In genomic region chr2:87584268-87584906, GRCh38 we compare ENCODE assay signal across 8 cellular contexts.
A peak's percentile ranks its signal among the peaks of the same experiment; 100 is the strongest.
DNase-seq lines count a peak whose midpoint lies in the region; ATAC-seq and TF ChIP-seq lines count a peak whose summit lies in the region.
"Not testable (repeated sequence)": the region's sequence is repeated elsewhere in the genome, so short reads cannot be mapped to it uniquely, and the experiment has no call there.

No MANE protein-coding gene starts in this region.

- not testable (repeated sequence) for H3K36me3 ChIP-seq in iPS-18a (ENCODE audit: control insufficient read depth, low read depth, low read length); mesendoderm (ENCODE audit: control insufficient read depth, insufficient read depth, low read length); thyroid gland

- intact Hi-C loops in dendritic cell treated with granulocyte-macrophage colony-stimulating factor and Interleukin-4, amounts not matched to agents 40 ng/mL and 50 ng/mL, for 4 days (cut with micrococcal nuclease); thyroid gland (cut with DNase I): not testable (repeated sequence)

- not testable (repeated sequence) for H4K5ac ChIP-seq in mesendoderm (ENCODE audit: low read length)

- H3K4me1 ChIP-seq in iPS-18a (ENCODE audit: control insufficient read depth, low read depth, low read length); mesendoderm (ENCODE audit: control insufficient read depth, low read depth, low read length); thyroid gland: not testable (repeated sequence)

- not testable (repeated sequence) for H3K27ac ChIP-seq in iPS-18a (ENCODE audit: low read length); mesendoderm (ENCODE audit: low read depth, low read length)
- peak overlapping the region in 2 of 3 donors; percentile 11 to 41 for H3K27ac ChIP-seq in thyroid gland

- not testable (repeated sequence) for H3K79me1 ChIP-seq in mesendoderm (ENCODE audit: low read length)

- not testable (repeated sequence) for H3K4ac ChIP-seq in mesendoderm (ENCODE audit: low read depth, low read length)

- H3K4me3 ChIP-seq in iPS-18a (ENCODE audit: low read length) (peak overlapping the region; percentile 42), thyroid gland (replicated peaks in 1 of 3) (peak overlapping the region in 1 of 3 donors; percentile 9)
- not testable (repeated sequence) for H3K4me3 ChIP-seq in mesendoderm (ENCODE audit: low read length)

- not testable (repeated sequence) for H2BK120ac ChIP-seq in mesendoderm (ENCODE audit: low read depth, low read length)

- H3K4me1 Mint-ChIP-seq in activated naive CD8-positive, alpha-beta T cell treated with anti-CD3 and anti-CD28 coated beads, Interleukin-2, amount 50 U/mL, for 24 hours, result peaks cover 12% of the 10 kb centered on the region
- H3K4me1 Mint-ChIP-seq in dendritic cell treated with granulocyte-macrophage colony-stimulating factor and Interleukin-4, amounts not matched to agents 40 ng/mL and 50 ng/mL, for 4 days (ENCODE audit: low read depth), result not testable (repeated sequence)

- not testable (repeated sequence) for H3K36me3 Mint-ChIP-seq in activated naive CD8-positive, alpha-beta T cell treated with anti-CD3 and anti-CD28 coated beads, Interleukin-2, amount 50 U/mL, for 24 hours (ENCODE audit: low read depth); dendritic cell treated with granulocyte-macrophage colony-stimulating factor and Interleukin-4, amounts not matched to agents 40 ng/mL and 50 ng/mL, for 4 days (ENCODE audit: low read depth)

- H3K79me2 ChIP-seq in mesendoderm (ENCODE audit: control insufficient read depth, insufficient read depth, low read length), result not testable (repeated sequence)

- not testable (repeated sequence) for H3K4me3 Mint-ChIP-seq in activated naive CD8-positive, alpha-beta T cell treated with anti-CD3 and anti-CD28 coated beads, Interleukin-2, amount 50 U/mL, for 24 hours
- H3K4me3 Mint-ChIP-seq in dendritic cell treated with granulocyte-macrophage colony-stimulating factor and Interleukin-4, amounts not matched to agents 40 ng/mL and 50 ng/mL, for 4 days, result peak overlapping the region; percentile 53

- WGBS in mesendoderm (ENCODE audit: extremely low coverage, insufficient coverage, low lambda C conversion rate), result no CpG with 5 or more reads among the region's 35 CpGs
- WGBS in thyroid gland, 2 donors, result 18 to 35% methylated on average over 9 to 19 of the region's 35 CpGs

- H3K56ac ChIP-seq in mesendoderm (ENCODE audit: low read length), result not testable (repeated sequence)

- H3K9me3 Mint-ChIP-seq in activated naive CD8-positive, alpha-beta T cell treated with anti-CD3 and anti-CD28 coated beads, Interleukin-2, amount 50 U/mL, for 24 hours; dendritic cell treated with granulocyte-macrophage colony-stimulating factor and Interleukin-4, amounts not matched to agents 40 ng/mL and 50 ng/mL, for 4 days: not testable (repeated sequence)

- not testable (repeated sequence) for H2BK15ac ChIP-seq in mesendoderm (replicated peaks; ENCODE audit: low read depth)

- not testable (repeated sequence) for H3K4me2 ChIP-seq in mesendoderm (ENCODE audit: low read length)

- H3K9ac ChIP-seq in iPS-18a (ENCODE audit: low read length); mesendoderm (ENCODE audit: low read length): not testable (repeated sequence)

- H2AK5ac ChIP-seq in mesendoderm (ENCODE audit: low read length), result not testable (repeated sequence)

- TF ChIP-seq POLR2A in thyroid gland (IDR thresholded peaks at IDR 0.05), result not testable (repeated sequence)

- not testable (repeated sequence) for H3K9me3 ChIP-seq in iPS-18a (ENCODE audit: control insufficient read depth, low read depth, low read length); thyroid gland

- H2BK5ac ChIP-seq in mesendoderm (ENCODE audit: low read length), result not testable (repeated sequence)

- peaks cover 13% of the 10 kb centered on the region for H3K27me3 ChIP-seq in iPS-18a (ENCODE audit: control insufficient read depth, insufficient read depth, low read length)
- H3K27me3 ChIP-seq in mesendoderm (ENCODE audit: insufficient read depth, low read length, poor library complexity); thyroid gland: not testable (repeated sequence)

- TF ChIP-seq CTCF in thyroid gland (IDR thresholded peaks at IDR 0.05), result not testable (repeated sequence)

- peak; percentile 74 for DNase-seq in ELF-1 (ENCODE audit: low read depth, low spot score)
- not testable (repeated sequence) for DNase-seq in activated naive CD8-positive, alpha-beta T cell treated with anti-CD3 and anti-CD28 coated beads, Interleukin-2, amount 50 U/mL, for 24 hours
- peak; percentile 7 for DNase-seq in foreskin melanocyte
- peak; percentile 70 for DNase-seq in mesendoderm
- DNase-seq in renal cortical epithelial cell (ENCODE audit: low read depth), result peak; percentile 2
- DNase-seq in thyroid gland, result peak; percentile 38 to 53

- H3K23ac ChIP-seq in mesendoderm (ENCODE audit: low read length), result not testable (repeated sequence)

- not testable (repeated sequence) for H4K8ac ChIP-seq in mesendoderm (ENCODE audit: low read depth, low read length)

- peak; percentile 26 for ATAC-seq in activated naive CD8-positive, alpha-beta T cell treated with anti-CD3 and anti-CD28 coated beads, Interleukin-2, amount 50 U/mL, for 24 hours

- H3K27me3 Mint-ChIP-seq in activated naive CD8-positive, alpha-beta T cell treated with anti-CD3 and anti-CD28 coated beads, Interleukin-2, amount 50 U/mL, for 24 hours; dendritic cell treated with granulocyte-macrophage colony-stimulating factor and Interleukin-4, amounts not matched to agents 40 ng/mL and 50 ng/mL, for 4 days: not testable (repeated sequence)

- not testable (repeated sequence) for H3K18ac ChIP-seq in mesendoderm (ENCODE audit: low read length)

- not testable (repeated sequence) for H3K27ac Mint-ChIP-seq in activated naive CD8-positive, alpha-beta T cell treated with anti-CD3 and anti-CD28 coated beads, Interleukin-2, amount 50 U/mL, for 24 hours; dendritic cell treated with granulocyte-macrophage colony-stimulating factor and Interleukin-4, amounts not matched to agents 40 ng/mL and 50 ng/mL, for 4 days
